In genomic region chr19:35741216-35741541, GRCh38 we compare ENCODE assay signal across 8 cellular contexts. TPM values are rescaled to one million over a fixed set of nuclear protein-coding genes. Genes with fewer than 3 reads are reported as not detected.
DNase-seq lines count a peak whose midpoint lies in the region; ATAC-seq and TF ChIP-seq lines count a peak whose summit lies in the region.

No MANE protein-coding gene starts in this region.

- peak overlapping the region; percentile 91 for H3K27ac Mint-ChIP-seq in stimulated activated naive CD8-positive, alpha-beta T cell treated with anti-CD3 and anti-CD28 coated beads, Interleukin-15, Interleukin-2, amounts not matched to agents 100 ng/mL and 50 ng/mL, for 24 hours
- H3K27ac Mint-ChIP-seq in brain = peak overlapping the region; percentile 97 to 99 (median 97)

- peaks cover 47% of the 10 kb centered on the region for H3K4me1 Mint-ChIP-seq in stimulated activated naive CD8-positive, alpha-beta T cell treated with anti-CD3 and anti-CD28 coated beads, Interleukin-15, Interleukin-2, amounts not matched to agents 100 ng/mL and 50 ng/mL, for 24 hours (ENCODE audit: low read depth)
- H3K4me1 Mint-ChIP-seq in brain = peaks cover 40% of the 10 kb centered on the region

- peaks cover 66% of the 10 kb centered on the region for H3K4me1 ChIP-seq in mononuclear cell (ENCODE audit: insufficient read depth, low read length)

- peak overlapping the region; percentile 95 for H3K4me3 Mint-ChIP-seq in stimulated activated naive CD8-positive, alpha-beta T cell treated with anti-CD3 and anti-CD28 coated beads, Interleukin-15, Interleukin-2, amounts not matched to agents 100 ng/mL and 50 ng/mL, for 24 hours
- H3K4me3 Mint-ChIP-seq in brain = peak overlapping the region; percentile 87 to 98 (median 95)

- no peak for DNase-seq in stimulated activated naive CD8-positive, alpha-beta T cell treated with anti-CD3 and anti-CD28 coated beads, Interleukin-15, Interleukin-2, amounts not matched to agents 100 U/mL and 50 U/mL, for 24 hours
- no peak for DNase-seq in AML-193 (lab: John Stamatoyannopoulos, UW)
- no peak for DNase-seq in NCI-H2081 treated with DMSO at 0.1 percent for 48 hours (lab: John Stamatoyannopoulos, UW)
- DNase-seq in KG1 (lab: John Stamatoyannopoulos, UW) = no peak

- peaks cover 30% of the 10 kb centered on the region for H3K36me3 Mint-ChIP-seq in stimulated activated naive CD8-positive, alpha-beta T cell treated with anti-CD3 and anti-CD28 coated beads, Interleukin-15, Interleukin-2, amounts not matched to agents 100 ng/mL and 50 ng/mL, for 24 hours (ENCODE audit: low read depth)
- peaks cover 20% of the 10 kb centered on the region for H3K36me3 Mint-ChIP-seq in brain

- H3K27me3 ChIP-seq in mononuclear cell (ENCODE audit: insufficient read depth, low read length) = no peaks in the 10 kb centered on the region

- ATAC-seq in stimulated activated naive CD8-positive, alpha-beta T cell treated with anti-CD3 and anti-CD28 coated beads, Interleukin-15, Interleukin-2, amounts not matched to agents 100 U/mL and 50 U/mL, for 24 hours = no peak
- no peak for ATAC-seq in HG03571 (IDR thresholded peaks at IDR 0.05; ENCODE audit: unreplicated experiment)

- no peaks in the 10 kb centered on the region for H3K9me3 ChIP-seq in mononuclear cell (ENCODE audit: low read depth, low read length)

- H3K4me3 ChIP-seq in mononuclear cell (ENCODE audit: low read length) = peak overlapping the region; percentile 70

- no peaks in the 10 kb centered on the region for H3K27me3 Mint-ChIP-seq in stimulated activated naive CD8-positive, alpha-beta T cell treated with anti-CD3 and anti-CD28 coated beads, Interleukin-15, Interleukin-2, amounts not matched to agents 100 ng/mL and 50 ng/mL, for 24 hours
- H3K27me3 Mint-ChIP-seq in brain = peaks cover 9% of the 10 kb centered on the region

- peak in 1 of 2 experiments; percentile 36 for TF ChIP-seq CTCF in brain (conservative IDR thresholded peaks at IDR 0.05)

- no peaks in the 10 kb centered on the region for H3K9me3 Mint-ChIP-seq in stimulated activated naive CD8-positive, alpha-beta T cell treated with anti-CD3 and anti-CD28 coated beads, Interleukin-15, Interleukin-2, amounts not matched to agents 100 ng/mL and 50 ng/mL, for 24 hours
- H3K9me3 Mint-ChIP-seq in brain = peaks cover 0 to 2% (median 0%) of the 10 kb centered on the region in 5 experiments

RNA-seq across cellular contexts. Expression of gene IGFLR1, which starts 1.1 kb away (rescaled TPM):
- polyA plus RNA-seq in brain (ENCODE audit: insufficient read depth, low read depth, low replicate concordance) = 11.2 TPM
- total RNA-seq in mononuclear cell = 8.7 TPM

RNA-seq across cellular contexts. Expression of gene U2AF1L4, which starts 4.0 kb away (rescaled TPM):
- polyA plus RNA-seq in brain (ENCODE audit: insufficient read depth, low read depth, low replicate concordance) = 20.6 TPM
- total RNA-seq in mononuclear cell = 18.4 TPM

RNA-seq across cellular contexts. Expression of gene PSENEN, which starts 4.3 kb away (rescaled TPM):
- 153 TPM for polyA plus RNA-seq in brain (ENCODE audit: insufficient read depth, low read depth, low replicate concordance)
- total RNA-seq in mononuclear cell = 8.0 TPM

RNA-seq across cellular contexts. Expression of gene LIN37, which starts 7.2 kb away (rescaled TPM):
- polyA plus RNA-seq in brain (ENCODE audit: insufficient read depth, low read depth, low replicate concordance) = 21.2 TPM
- 1.9 TPM for total RNA-seq in mononuclear cell

RNA-seq across cellular contexts. Expression of gene HSPB6, which starts 15.7 kb away (rescaled TPM):
- 25.1 TPM for polyA plus RNA-seq in brain (ENCODE audit: insufficient read depth, low read depth, low replicate concordance)
- not detected for total RNA-seq in mononuclear cell
